8 cellular contexts compared by ENCODE assay signal in the genomic region with DNA sequence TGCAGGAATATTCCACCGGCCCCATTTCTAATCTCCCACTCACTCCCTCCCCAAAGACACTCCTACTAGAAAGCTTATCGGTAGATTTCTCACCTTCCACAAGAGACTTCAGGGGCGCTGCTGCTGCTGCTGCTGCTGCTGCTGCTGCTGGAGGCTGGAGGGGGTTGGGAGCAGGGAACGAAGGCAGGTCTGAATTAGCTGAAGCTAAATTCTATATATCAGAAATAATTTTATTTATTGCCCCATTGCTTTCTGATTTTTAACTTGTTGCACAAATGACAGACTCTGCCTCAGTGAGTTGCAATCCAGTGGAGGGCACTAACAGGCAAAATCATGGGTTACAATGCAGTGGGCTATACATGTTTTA. TPM values are rescaled to one million over a fixed set of nuclear protein-coding genes. Genes with fewer than 3 reads are reported as not detected.
DNase-seq lines count a peak whose midpoint lies in the region; ATAC-seq and TF ChIP-seq lines count a peak whose summit lies in the region.

No MANE protein-coding gene starts in this region.

- peak; percentile 15 for ATAC-seq in GM21576 (IDR thresholded peaks at IDR 0.05; ENCODE audit: unreplicated experiment)
- peak; percentile 11 to 26 for ATAC-seq in activated T-cell treated with anti-CD3 and anti-CD28 coated beads, Interleukin-2, amount 50 U/mL, for 72 hours (replicated peaks in 1 of 2)
- ATAC-seq in heart left ventricle = peak in 3 of 4 donors; percentile 11 to 42 (median 36)
- ATAC-seq in HG03108 (IDR thresholded peaks at IDR 0.05; ENCODE audit: unreplicated experiment) = no peak

- TF ChIP-seq CTCF in Caco-2 (IDR thresholded peaks at IDR 0.05; ENCODE audit: insufficient read depth in 1 of 2, low read depth in 1 of 2, low read length in 1 of 2, severe bottlenecking in 1 of 2, unreplicated experiment in 1 of 2) = peak in 1 of 2 experiments; percentile 43
- peak in 2 of 12 donors; percentile 6 to 25 for TF ChIP-seq CTCF in heart left ventricle (IDR thresholded peaks at IDR 0.05)
- no peak for TF ChIP-seq CTCF in progenitor cell of endocrine pancreas (IDR thresholded peaks at IDR 0.05; ENCODE audit: unreplicated experiment)

- intact Hi-C loops in Caco-2 (cut with micrococcal nuclease; ENCODE audit: unreplicated experiment) = loop anchor here (1.0 to 10.0 kb wide), 5 partner anchors 25 to 244 kb away; a partner anchor contains a TSS
- intact Hi-C loops in heart left ventricle (cut with DNase I) = loop anchor here in 9 of 10 donors (1.0 to 10.0 kb wide), 13 partner anchors 24 to 276 kb away; a partner anchor contains a TSS

- WGBS in heart left ventricle, 4 donors = 2 to 3% (median 2%) methylated on average over 4 of the region's 4 CpGs

- POLR2A ChIA-PET in Caco-2 (lab: Charles Lee) = interaction anchor here (0.7 to 1.6 kb wide), 4 partner anchors 27 to 116 kb away, joined by 3 to 24 read pairs (median 11); a partner anchor contains a TSS

- no peaks in the 10 kb centered on the region for H3K36me3 ChIP-seq in Caco-2 (ENCODE audit: control insufficient read depth, insufficient read depth, low read length)
- H3K36me3 ChIP-seq in MG63 = no peaks in the 10 kb centered on the region
- H3K36me3 ChIP-seq in heart left ventricle = no peaks in the 10 kb centered on the region

- peak overlapping the region; percentile 81 for H3K4me3 Mint-ChIP-seq in Caco-2 (ENCODE audit: unreplicated experiment)
- H3K4me3 Mint-ChIP-seq in activated T-cell treated with anti-CD3 and anti-CD28 coated beads, Interleukin-2, amount 50 U/mL, for 72 hours = peak overlapping the region; percentile 83 to 85
- peak overlapping the region; percentile 86 for H3K4me3 Mint-ChIP-seq in progenitor cell of endocrine pancreas (ENCODE audit: low read depth)

- H3K4me1 ChIP-seq in Caco-2 (no peaks in the 10 kb centered on the region), heart left ventricle (peaks cover 0 to 22% (median 8%) of the 10 kb centered on the region in 12 donors)

- H3K27ac ChIP-seq in heart left ventricle = peak overlapping the region in 9 of 12 donors; percentile 43 to 85 (median 75)

- H3K36me3 Mint-ChIP-seq in Caco-2 (ENCODE audit: insufficient read depth, unreplicated experiment) = peaks cover 11% of the 10 kb centered on the region
- H3K36me3 Mint-ChIP-seq in activated T-cell treated with anti-CD3 and anti-CD28 coated beads, Interleukin-2, amount 50 U/mL, for 72 hours (ENCODE audit: insufficient read depth in 2 of 2) = no peaks in the 10 kb centered on the region
- H3K36me3 Mint-ChIP-seq in progenitor cell of endocrine pancreas (ENCODE audit: insufficient read depth) = no peaks in the 10 kb centered on the region

- H3K27ac Mint-ChIP-seq in Caco-2 (ENCODE audit: unreplicated experiment) (peak overlapping the region; percentile 73), progenitor cell of endocrine pancreas (peak overlapping the region; percentile 85)
- no peak overlapping the region for H3K27ac Mint-ChIP-seq in activated T-cell treated with anti-CD3 and anti-CD28 coated beads, Interleukin-2, amount 50 U/mL, for 72 hours

- H3K27me3 Mint-ChIP-seq in Caco-2 (ENCODE audit: insufficient read depth, unreplicated experiment) (no peaks in the 10 kb centered on the region), progenitor cell of endocrine pancreas (peaks cover 46% of the 10 kb centered on the region)
- H3K27me3 Mint-ChIP-seq in activated T-cell treated with anti-CD3 and anti-CD28 coated beads, Interleukin-2, amount 50 U/mL, for 72 hours (ENCODE audit: low read depth) = peaks cover 37% of the 10 kb centered on the region

- H3K9me3 ChIP-seq in Caco-2 = no peaks in the 10 kb centered on the region
- H3K9me3 ChIP-seq in MG63 = no peaks in the 10 kb centered on the region
- H3K9me3 ChIP-seq in heart left ventricle = no peaks in the 10 kb centered on the region

- TSS peak; percentile 96 for BruUV-seq in Caco-2 (replicated peaks; lab: Mats Ljungman, UMichigan)

- H3K4me1 Mint-ChIP-seq in Caco-2 (ENCODE audit: low read depth, unreplicated experiment) = peaks cover 14% of the 10 kb centered on the region
- peaks cover 20% of the 10 kb centered on the region for H3K4me1 Mint-ChIP-seq in activated T-cell treated with anti-CD3 and anti-CD28 coated beads, Interleukin-2, amount 50 U/mL, for 72 hours (ENCODE audit: low read depth)
- peaks cover 4% of the 10 kb centered on the region for H3K4me1 Mint-ChIP-seq in progenitor cell of endocrine pancreas (ENCODE audit: low read depth)

- H3K9me3 Mint-ChIP-seq in Caco-2 (ENCODE audit: unreplicated experiment) (no peaks in the 10 kb centered on the region), progenitor cell of endocrine pancreas (ENCODE audit: low read depth) (no peaks in the 10 kb centered on the region)
- H3K9me3 Mint-ChIP-seq in activated T-cell treated with anti-CD3 and anti-CD28 coated beads, Interleukin-2, amount 50 U/mL, for 72 hours = peaks cover 0 to 2% of the 10 kb centered on the region in 2 donors

- H3K27me3 ChIP-seq in Caco-2 (replicated peaks; ENCODE audit: control insufficient read depth, insufficient read depth, low read length) = no peaks in the 10 kb centered on the region
- H3K27me3 ChIP-seq in MG63 = no peaks in the 10 kb centered on the region
- H3K27me3 ChIP-seq in heart left ventricle = peaks cover 0 to 7% (median 0%) of the 10 kb centered on the region in 9 donors

- H3K4me3 ChIP-seq in Caco-2 (ENCODE audit: low read depth, low read length) (peak overlapping the region; percentile 47), MG63 (peak overlapping the region; percentile 59), heart left ventricle (peak overlapping the region; percentile 30 to 68 (median 56))

- DNase-seq in Caco-2 = peak; percentile 50 to 60
- DNase-seq in MG63 = peak; percentile 9
- DNase-seq in activated T-cell treated with anti-CD3 and anti-CD28 coated beads, Interleukin-2, amount 50 U/mL, for 72 hours = no peak
- no peak for DNase-seq in heart left ventricle
- no peak for DNase-seq in progenitor cell of endocrine pancreas (ENCODE audit: low spot score, unreplicated experiment)
- DNase-seq in KG1 (lab: John Stamatoyannopoulos, UW) = no peak

- CTCF ChIA-PET in Caco-2 (lab: Charles Lee) = interaction anchor here (0.9 to 1.6 kb wide), 7 partner anchors 9 to 109 kb away, joined by 3 to 14 read pairs (median 7); a partner anchor contains a TSS

- no peak for TF ChIP-seq POLR2A in heart left ventricle (IDR thresholded peaks at IDR 0.05)

RNA-seq across cellular contexts. Expression of a gene that starts 25.8 kb away (rescaled TPM):
- total RNA-seq in Caco-2 (2022) (17.3 and 19.8 TPM in 2 replicates), heart left ventricle (10 to 100 TPM in 7 of 9 donors, 1 to 10 TPM in 2; 7.5 to 46.3 (median 28.7) TPM), progenitor cell of endocrine pancreas (0.41 and 0.62 TPM in 2 replicates)
- 1.9 and 8.2 TPM in 2 replicates for total RNA-seq in MG63 (2014; rRNA removed; shearing (Covaris generic); ENCODE audit: low replicate concordance)
- total RNA-seq in activated T-cell treated with anti-CD3 and anti-CD28 coated beads, Interleukin-2, amount 50 U/mL, for 72 hours = 10 to 100 TPM; 23.9 to 44.3 TPM
- polyA plus RNA-seq in heart left ventricle = 1 to 10 TPM; 5.3 to 6.9 TPM

Comparison
In these comparisons a context has a peak if more than half of its experiments do, and no peak if none do; other contexts are left out.
1. DNase-seq: peak in Caco-2 (2 of 2) and MG63 (single experiment); none in activated T-cell treated with anti-CD3 and anti-CD28 coated beads, Interleukin-2, amount 50 U/mL, for 72 hours (0 of 2), heart left ventricle (0 of 5), progenitor cell of endocrine pancreas (single experiment) and KG1 (single experiment).
2. Peak in every context shown above with its lines, with median percentiles within 50 percentile points of each other: H3K4me3 ChIP-seq and H3K4me3 Mint-ChIP-seq.